Comparison of ENCODE assay signal across 25 cellular contexts in genomic region chr3:111412656-111413055, GRCh38.
"Had no signal": no experiment of that assay in that cellular context is flagged by ENCODE, and none has a peak within 500 bp of the region (broad histone marks: within the 10 kb centered on the region; RNA-seq: fewer than 3 reads in every experiment).

No MANE protein-coding gene starts in this region.

- H3K9me3 Mint-ChIP-seq: activated T-helper 2 cell treated with anti-CD3 and anti-CD28 coated beads, Interferon-gamma antibody, Interleukin-2, Interleukin-4, amounts not matched to agents 10 μg/mL and 5 μg/mL and 100 μg/mL, durations not matched to agents 14 hours and 24 hours and 36 hours; endodermal cell; type B pancreatic cell had no signal

- H3K4me3 Mint-ChIP-seq: activated CD4-positive, alpha-beta T cell treated with anti-CD3 and anti-CD28 coated beads, Interleukin-2, amount 10 ng/mL, durations not matched to agents 7 days and 5 days; activated naive CD8-positive, alpha-beta T cell treated with anti-CD3 and anti-CD28 coated beads, Interleukin-2, amount 10 ng/mL, durations not matched to agents 7 days and 5 days; activated T-cell treated with anti-CD3 and anti-CD28 coated beads, Interleukin-2, amount 50 U/mL, for 4 hours; endodermal cell; naive B cell; type B pancreatic cell; WTC11 had no signal

- H3K9me3 ChIP-seq: right lobe of liver, testis, vagina had no signal

- DNase-seq: activated CD4-positive, alpha-beta T cell treated with anti-CD3 and anti-CD28 coated beads, Interleukin-2, amount 10 ng/mL, durations not matched to agents 7 days and 5 days; activated CD8-positive, alpha-beta memory T cell treated with anti-CD3 and anti-CD28 coated beads for 24 hours; activated CD8-positive, alpha-beta memory T cell treated with anti-CD3 and anti-CD28 coated beads, Interleukin-2, amount 50 U/mL, for 4 hours; activated naive CD4-positive, alpha-beta T cell treated with Interleukin-2 at 50 U/mL for 16 hours; activated naive CD8-positive, alpha-beta T cell treated with anti-CD3 and anti-CD28 coated beads, Interleukin-2, amount 10 ng/mL, durations not matched to agents 7 days and 5 days; activated T-cell treated with anti-CD3 and anti-CD28 coated beads, Interleukin-2, amount 50 U/mL, for 4 hours; amygdala; cortex of kidney; endodermal cell; foreskin fibroblast; left lung; naive B cell; occipital lobe; right lobe of liver; stimulated activated CD4-positive, alpha-beta T cell treated with anti-CD3 and anti-CD28 coated beads, Interleukin-1b, Interleukin-23, amount 100 ng/mL, for 48 hours; T1000; testis had no signal

- H3K4me3 ChIP-seq: cardiac muscle cell, left lung, lung, right lobe of liver, skin epidermis, testis, vagina had no signal

- H3K36me3 ChIP-seq: cardiac muscle cell, left lung, right lobe of liver, vagina had no signal

- H3K36me3 Mint-ChIP-seq: activated naive CD8-positive, alpha-beta T cell treated with anti-CD3 and anti-CD28 coated beads, Interleukin-2, amount 10 ng/mL, durations not matched to agents 7 days and 5 days; naive B cell; type B pancreatic cell; WTC11 had no signal

- H3K4me1 ChIP-seq: left lung, right lobe of liver, testis, vagina had no signal

- H3K27me3 ChIP-seq: cardiac muscle cell, left lung, right lobe of liver, testis, vagina had no signal

- ATAC-seq: left lung, right lobe of liver, WTC11 had no signal

- H3K27ac Mint-ChIP-seq: activated CD4-positive, alpha-beta T cell treated with anti-CD3 and anti-CD28 coated beads, Interleukin-2, amount 10 ng/mL, durations not matched to agents 7 days and 5 days; activated naive CD8-positive, alpha-beta T cell treated with anti-CD3 and anti-CD28 coated beads, Interleukin-2, amount 10 ng/mL, durations not matched to agents 7 days and 5 days; activated T-helper 2 cell treated with anti-CD3 and anti-CD28 coated beads, Interferon-gamma antibody, Interleukin-2, Interleukin-4, amounts not matched to agents 10 μg/mL and 5 μg/mL and 100 μg/mL, durations not matched to agents 14 hours and 24 hours and 36 hours; endodermal cell; naive B cell; type B pancreatic cell; WTC11 had no signal

- H3K4me1 Mint-ChIP-seq: activated CD4-positive, alpha-beta T cell treated with anti-CD3 and anti-CD28 coated beads, Interleukin-2, amount 10 ng/mL, durations not matched to agents 7 days and 5 days; activated naive CD8-positive, alpha-beta T cell treated with anti-CD3 and anti-CD28 coated beads, Interleukin-2, amount 10 ng/mL, durations not matched to agents 7 days and 5 days; naive B cell had no signal

- H3K27ac ChIP-seq: cardiac muscle cell, epithelial cell of prostate, left lung, right lobe of liver, skin epidermis, testis, vagina had no signal

- H3K27me3 Mint-ChIP-seq: activated CD4-positive, alpha-beta T cell treated with anti-CD3 and anti-CD28 coated beads, Interleukin-2, amount 10 ng/mL, durations not matched to agents 7 days and 5 days; activated naive CD8-positive, alpha-beta T cell treated with anti-CD3 and anti-CD28 coated beads, Interleukin-2, amount 10 ng/mL, durations not matched to agents 7 days and 5 days; type B pancreatic cell had no signal
